In genomic region chr12:34344851-34345522, GRCh38 we compare ENCODE assay signal across 20 cellular contexts.
DNase-seq lines count a peak whose midpoint lies in the region; ATAC-seq, FAIRE-seq and TF ChIP-seq lines count a peak whose summit lies in the region.
"Had no signal": no experiment of that assay in that cellular context is flagged by ENCODE, and none has a peak within 500 bp of the region (broad histone marks: within the 10 kb centered on the region; RNA-seq: fewer than 3 reads in every experiment).

No MANE protein-coding gene starts in this region.

- peak; percentile 33 for DNase-seq in DMS53 (lab: John Stamatoyannopoulos, UW)
- DNase-seq in DMS53 treated with DMSO at 0.1 percent for 48 hours (lab: John Stamatoyannopoulos, UW; ENCODE audit: unreplicated experiment): no peak
- no peak for DNase-seq in A549 (ENCODE audit: low read depth in 1 of 2, low spot score in 1 of 2)
- DNase-seq in SK-N-MC (ENCODE audit: low read depth, low spot score): no peak
- no peak for DNase-seq in stimulated activated CD8-positive, alpha-beta memory T cell treated with anti-CD3 and anti-CD28 coated beads, Interleukin-4, amount 100 ng/mL, for 48 hours
- DNase-seq in uterus: no peak
- no peak for DNase-seq in activated CD4-positive, alpha-beta memory T cell treated with anti-CD3 and anti-CD28 coated beads for 36 hours
- DNase-seq: Calu3; CD8-positive, alpha-beta T cell; GM23248; HCEC 1CT; HFFc6; IMR-90 had no signal

- H3K9me3 Mint-ChIP-seq in activated CD4-positive, alpha-beta memory T cell treated with anti-CD3 and anti-CD28 coated beads for 36 hours: peaks cover 21% of the 10 kb centered on the region
- H3K9me3 Mint-ChIP-seq: CD8-positive, alpha-beta T cell had no signal

- POLR2A ChIA-PET in A549 (lab: Yijun Ruan, JAX): no interaction called here
- POLR2A ChIA-PET in activated CD4-positive, alpha-beta memory T cell treated with anti-CD3 and anti-CD28 coated beads for 36 hours (lab: Charles Lee): no interaction called here

- H3K27ac ChIP-seq in A549 (peak overlapping the region in 1 of 2 experiments; percentile 92; a peak in 3 of 6 replicates), SK-N-MC (no peak overlapping the region), uterus (no peak overlapping the region)
- H3K27ac ChIP-seq: 22Rv1; BLaER1 treated with 17β-estradiol and CSF1 and Interleukin-3, amounts not matched to agents 10 nM and 100 nM; GM23248; HL-60 had no signal

- H3K4me1 ChIP-seq in A549 (peaks cover 47% of the 10 kb centered on the region; the same call in 2 of the 3 replicates), uterus (no peaks in the 10 kb centered on the region)
- H3K4me1 ChIP-seq: BLaER1 treated with 17β-estradiol and CSF1 and Interleukin-3, amounts not matched to agents 10 nM and 100 nM had no signal

- CTCF ChIA-PET in A549 (lab: Yijun Ruan, JAX): no interaction called here
- CTCF ChIA-PET in activated CD4-positive, alpha-beta memory T cell treated with anti-CD3 and anti-CD28 coated beads for 36 hours (lab: Charles Lee): no interaction called here

- no peak overlapping the region for H3K9ac ChIP-seq in SK-N-MC (ENCODE audit: insufficient read length)
- H3K9ac ChIP-seq: BLaER1 treated with 17β-estradiol and CSF1 and Interleukin-3, amounts not matched to agents 10 nM and 100 nM; GM23248 had no signal

- H3K4me2 ChIP-seq in A549: peak overlapping the region; percentile 93; the same call in 2 of the 3 replicates
- H3K4me2 ChIP-seq: BLaER1 treated with 17β-estradiol and CSF1 and Interleukin-3, amounts not matched to agents 10 nM and 100 nM had no signal

- H3K27ac Mint-ChIP-seq in activated CD4-positive, alpha-beta memory T cell treated with anti-CD3 and anti-CD28 coated beads for 36 hours: no peak overlapping the region
- H3K27ac Mint-ChIP-seq: CD8-positive, alpha-beta T cell; HFFc6 had no signal

- no peaks in the 10 kb centered on the region for H3K27me3 ChIP-seq in uterus
- H3K27me3 ChIP-seq: BLaER1 treated with 17β-estradiol and CSF1 and Interleukin-3, amounts not matched to agents 10 nM and 100 nM had no signal

- H3K4me1 Mint-ChIP-seq in activated CD4-positive, alpha-beta memory T cell treated with anti-CD3 and anti-CD28 coated beads for 36 hours (ENCODE audit: low read depth): no peaks in the 10 kb centered on the region

- H3K4me3 ChIP-seq in A549 (no peak overlapping the region; the same call in 2 of the 3 replicates), SK-N-MC (peak overlapping the region; percentile 64), uterus (no peak overlapping the region)
- H3K4me3 ChIP-seq: GM23248 had no signal

- no peak for TF ChIP-seq EP300 in A549 (IDR thresholded peaks at IDR 0.05)
- no peak for TF ChIP-seq EP300 in Ishikawa (IDR thresholded peaks at IDR 0.05; ENCODE audit: borderline replicate concordance)

- no peaks in the 10 kb centered on the region for H3K27me3 Mint-ChIP-seq in activated CD4-positive, alpha-beta memory T cell treated with anti-CD3 and anti-CD28 coated beads for 36 hours

- ATAC-seq in A549: no peak
- ATAC-seq: CD8-positive, alpha-beta T cell had no signal

- intact Hi-C loops in uterus (cut with DNase I; ENCODE audit: low total_unique reads): no loop called here
- intact Hi-C loops in activated CD4-positive, alpha-beta memory T cell treated with anti-CD3 and anti-CD28 coated beads for 36 hours (cut with micrococcal nuclease): no loop called here

- no peak for TF ChIP-seq POLR2A in A549 (IDR thresholded peaks at IDR 0.05; ENCODE audit: low read length)
- no peak for TF ChIP-seq POLR2A in uterus (IDR thresholded peaks at IDR 0.05)

- no peaks in the 10 kb centered on the region for H3K9me3 ChIP-seq in A549
- no peaks in the 10 kb centered on the region for H3K9me3 ChIP-seq in SK-N-MC (ENCODE audit: low read depth, low read length)
- H3K9me3 ChIP-seq in uterus: peaks cover 0 to 20% of the 10 kb centered on the region in 2 donors

- TF ChIP-seq CTCF in A549 (IDR thresholded peaks at IDR 0.05) (no peak), uterus (IDR thresholded peaks at IDR 0.05) (no peak)

- H3K36me3 Mint-ChIP-seq in activated CD4-positive, alpha-beta memory T cell treated with anti-CD3 and anti-CD28 coated beads for 36 hours: no peaks in the 10 kb centered on the region
- H3K36me3 Mint-ChIP-seq: CD8-positive, alpha-beta T cell had no signal

- H3K36me3 ChIP-seq in SK-N-MC (ENCODE audit: insufficient read depth, low read length) (no peaks in the 10 kb centered on the region), uterus (no peaks in the 10 kb centered on the region)
- H3K36me3 ChIP-seq: BLaER1 treated with 17β-estradiol and CSF1 and Interleukin-3, amounts not matched to agents 10 nM and 100 nM had no signal

- 82% methylated on average over 37 of the region's 37 CpGs for WGBS in A549 (ENCODE audit: missing lambda C conversion rate)

- TF ChIP-seq RAD21 in A549 (conservative IDR thresholded peaks at IDR 0.05 in 1 of 2, IDR thresholded peaks at IDR 0.05 in 1 of 2) (no peak), Ishikawa (IDR thresholded peaks at IDR 0.05; ENCODE audit: low read depth) (no peak)

- FAIRE-seq in A549 (lab: Jason Lieb, UNC): no peak
- FAIRE-seq: G401.6, GM12891, GM19239 had no signal

- no peak overlapping the region for H3K4me3 Mint-ChIP-seq in activated CD4-positive, alpha-beta memory T cell treated with anti-CD3 and anti-CD28 coated beads for 36 hours
- H3K4me3 Mint-ChIP-seq: CD8-positive, alpha-beta T cell; HFFc6 had no signal

TF ChIP-seq in A549, 52 proteins besides CTCF, POLR2A, EP300 and RAD21 (continues in another document):
- no peak for TF ChIP-seq FOXS1 (CRISPR knock-in tag; IDR thresholded peaks at IDR 0.05)
- no peak for TF ChIP-seq CBX8 (IDR thresholded peaks at IDR 0.05)
- TF ChIP-seq HMGXB4 (CRISPR knock-in tag; IDR thresholded peaks at IDR 0.05; ENCODE audit: borderline replicate concordance): no peak
- TF ChIP-seq NPAS2 (CRISPR knock-in tag; IDR thresholded peaks at IDR 0.05; ENCODE audit: borderline replicate concordance): no peak
- TF ChIP-seq ZSCAN20 (CRISPR knock-in tag; IDR thresholded peaks at IDR 0.05): no peak
- TF ChIP-seq FOSL2 (IDR thresholded peaks at IDR 0.05): no peak
- TF ChIP-seq FOSL2 (CRISPR knock-in tag; IDR thresholded peaks at IDR 0.05): no peak
- TF ChIP-seq KDM1A (IDR thresholded peaks at IDR 0.05; ENCODE audit: low read depth): no peak
- no peak for TF ChIP-seq MAFK (IDR thresholded peaks at IDR 0.05; ENCODE audit: partially characterized antibody)
- TF ChIP-seq GATA3 (IDR thresholded peaks at IDR 0.05; ENCODE audit: borderline replicate concordance): no peak
- no peak for TF ChIP-seq ZNF302 (CRISPR knock-in tag; IDR thresholded peaks at IDR 0.05)

TF ChIP-seq in Ishikawa, 13 proteins besides CTCF, POLR2A, EP300 and RAD21:
- TF ChIP-seq MAX (IDR thresholded peaks at IDR 0.05) (peak; percentile 50; the same call in 1 of the 2 replicates), USF1 (IDR thresholded peaks at IDR 0.05) (peak; percentile 46), REST (IDR thresholded peaks at IDR 0.05; ENCODE audit: low read depth) (no peak), ZBTB7A (IDR thresholded peaks at IDR 0.05; ENCODE audit: low read depth) (peak; percentile 77)
